In genomic region chr16:56728946-56729345, GRCh38 we compare ENCODE assay signal across 8 cellular contexts. TPM values are rescaled to one million over a fixed set of nuclear protein-coding genes. Genes with fewer than 3 reads are reported as not detected.
DNase-seq lines count a peak whose midpoint lies in the region; ATAC-seq and TF ChIP-seq lines count a peak whose summit lies in the region.
"Not testable (repeated sequence)": the region's sequence is repeated elsewhere in the genome, so short reads cannot be mapped to it uniquely, and the experiment has no call there.

No MANE protein-coding gene starts in this region.

- not testable (repeated sequence) for BruUV-seq in Caco-2 (replicated peaks; lab: Mats Ljungman, UMichigan)

- DNase-seq in Caco-2; Jurkat, Clone E6-1 (ENCODE audit: low read depth, low spot score); activated naive CD8-positive, alpha-beta T cell treated with anti-CD3 and anti-CD28 coated beads, Interleukin-2, amount 10 ng/mL, durations not matched to agents 7 days and 5 days; neural progenitor cell (ENCODE audit: low spot score): not testable (repeated sequence)
- peak; percentile 41 for DNase-seq in SK-MEL-5 (ENCODE audit: low read depth, low spot score)

- TF ChIP-seq CTCF in Caco-2 (IDR thresholded peaks at IDR 0.05; ENCODE audit: insufficient read depth in 1 of 2, low read depth in 1 of 2, low read length in 1 of 2, severe bottlenecking in 1 of 2, unreplicated experiment in 1 of 2); neural progenitor cell (IDR thresholded peaks at IDR 0.05): not testable (repeated sequence)

- H3K27ac Mint-ChIP-seq in Caco-2 (ENCODE audit: unreplicated experiment) (peak overlapping the region; percentile 65), neural progenitor cell (peak overlapping the region; percentile 31)
- peak overlapping the region; percentile 19 for H3K27ac Mint-ChIP-seq in activated naive CD8-positive, alpha-beta T cell treated with anti-CD3 and anti-CD28 coated beads, Interleukin-2, amount 10 ng/mL, durations not matched to agents 7 days and 5 days

- not testable (repeated sequence) for H3K4me1 ChIP-seq in Caco-2; endocrine pancreas (ENCODE audit: control insufficient read depth, insufficient read depth, low read length); iPS-18a (ENCODE audit: control insufficient read depth, low read depth, low read length); neural progenitor cell
- peaks cover 11% of the 10 kb centered on the region for H3K4me1 ChIP-seq in thymus (ENCODE audit: control insufficient read depth, insufficient read depth, low read length)

- peak overlapping the region; percentile 82 for H3K4me3 ChIP-seq in Caco-2 (ENCODE audit: low read depth, low read length)
- peak overlapping the region; percentile 96 for H3K4me3 ChIP-seq in Jurkat, Clone E6-1 (ENCODE audit: low read length)
- H3K4me3 ChIP-seq in endocrine pancreas (ENCODE audit: control insufficient read depth, insufficient read depth, low read length) = peak overlapping the region; percentile 68
- H3K4me3 ChIP-seq in iPS-18a (ENCODE audit: low read length) = peak overlapping the region; percentile 89
- H3K4me3 ChIP-seq in neural progenitor cell = peak overlapping the region; percentile 83
- peak overlapping the region; percentile 53 for H3K4me3 ChIP-seq in thymus (ENCODE audit: low read length)

- H3F3A ChIP-seq in neural progenitor cell (ENCODE audit: low read depth) = not testable (repeated sequence)

- H3K9ac ChIP-seq in endocrine pancreas (ENCODE audit: control insufficient read depth, insufficient read depth, low read length); neural progenitor cell: not testable (repeated sequence)
- peak overlapping the region; percentile 83 for H3K9ac ChIP-seq in iPS-18a (ENCODE audit: low read length)

- WGBS in thymus = 76% methylated on average over 5 of the region's 5 CpGs

- peak overlapping the region; percentile 99 for H3K4me2 ChIP-seq in neural progenitor cell

- H3K27me3 ChIP-seq in Caco-2 (replicated peaks; ENCODE audit: control insufficient read depth, insufficient read depth, low read length); endocrine pancreas (ENCODE audit: control insufficient read depth, insufficient read depth, low read length); iPS-18a (ENCODE audit: control insufficient read depth, insufficient read depth, low read length); neural progenitor cell; thymus (ENCODE audit: control insufficient read depth, insufficient read depth): not testable (repeated sequence)

- not testable (repeated sequence) for H2AFZ ChIP-seq in neural progenitor cell (replicated peaks)

- H3K9me3 Mint-ChIP-seq in Caco-2 (ENCODE audit: unreplicated experiment); activated naive CD8-positive, alpha-beta T cell treated with anti-CD3 and anti-CD28 coated beads, Interleukin-2, amount 10 ng/mL, durations not matched to agents 7 days and 5 days; neural progenitor cell: not testable (repeated sequence)

- H3K9me3 ChIP-seq in Caco-2; endocrine pancreas (ENCODE audit: control insufficient read depth, low read length); iPS-18a (ENCODE audit: control insufficient read depth, low read depth, low read length); neural progenitor cell (ENCODE audit: low read depth); thymus (ENCODE audit: control insufficient read depth): not testable (repeated sequence)

- H3K4me3 Mint-ChIP-seq in Caco-2 (ENCODE audit: unreplicated experiment); activated naive CD8-positive, alpha-beta T cell treated with anti-CD3 and anti-CD28 coated beads, Interleukin-2, amount 10 ng/mL, durations not matched to agents 7 days and 5 days: not testable (repeated sequence)
- peak overlapping the region; percentile 86 for H3K4me3 Mint-ChIP-seq in neural progenitor cell

- not testable (repeated sequence) for H3K36me3 ChIP-seq in Caco-2 (ENCODE audit: control insufficient read depth, insufficient read depth, low read length); endocrine pancreas (ENCODE audit: control insufficient read depth, insufficient read depth, low read length); iPS-18a (ENCODE audit: control insufficient read depth, low read depth, low read length); neural progenitor cell; thymus (ENCODE audit: control insufficient read depth, insufficient read depth)

- not testable (repeated sequence) for ATAC-seq in activated naive CD8-positive, alpha-beta T cell treated with anti-CD3 and anti-CD28 coated beads, Interleukin-2, amount 10 ng/mL, durations not matched to agents 7 days and 5 days (ENCODE audit: low read depth)

- H3K27ac ChIP-seq in iPS-18a (ENCODE audit: low read length); neural progenitor cell; thymus (ENCODE audit: low read depth): not testable (repeated sequence)

- POLR2A ChIA-PET in Caco-2 (lab: Charles Lee) = not testable (repeated sequence)
- POLR2A ChIA-PET in activated naive CD8-positive, alpha-beta T cell treated with anti-CD3 and anti-CD28 coated beads, Interleukin-2, amount 10 ng/mL, durations not matched to agents 7 days and 5 days (lab: Charles Lee) = interaction anchor here (0.9 to 1.5 kb wide), 2 partner anchors 20 to 125 kb away, joined by 3 to 5 read pairs; no protein-coding TSS in a partner anchor

- in situ Hi-C loops in SK-MEL-5 (cut with HindIII; ENCODE audit: low pct_unique_long_range_greater_than_20kb, low sequenced_read_pairs) = not testable (repeated sequence)

- intact Hi-C loops in Caco-2 (cut with micrococcal nuclease; ENCODE audit: unreplicated experiment) = loop anchor here (1.0 kb wide), 1 partner anchor 60 kb away; no protein-coding TSS in a partner anchor

- H3K27me3 Mint-ChIP-seq in Caco-2 (ENCODE audit: insufficient read depth, unreplicated experiment); activated naive CD8-positive, alpha-beta T cell treated with anti-CD3 and anti-CD28 coated beads, Interleukin-2, amount 10 ng/mL, durations not matched to agents 7 days and 5 days; neural progenitor cell (ENCODE audit: insufficient read depth, low read depth): not testable (repeated sequence)

- H3K36me3 Mint-ChIP-seq in Caco-2 (ENCODE audit: insufficient read depth, unreplicated experiment); activated naive CD8-positive, alpha-beta T cell treated with anti-CD3 and anti-CD28 coated beads, Interleukin-2, amount 10 ng/mL, durations not matched to agents 7 days and 5 days; neural progenitor cell: not testable (repeated sequence)

- H3K4me1 Mint-ChIP-seq in Caco-2 (ENCODE audit: low read depth, unreplicated experiment) = peaks cover 10% of the 10 kb centered on the region
- peaks cover 14% of the 10 kb centered on the region for H3K4me1 Mint-ChIP-seq in activated naive CD8-positive, alpha-beta T cell treated with anti-CD3 and anti-CD28 coated beads, Interleukin-2, amount 10 ng/mL, durations not matched to agents 7 days and 5 days
- H3K4me1 Mint-ChIP-seq in neural progenitor cell = peaks cover 17% of the 10 kb centered on the region

- CTCF ChIA-PET in Caco-2 (lab: Charles Lee) = not testable (repeated sequence)

- H3K79me2 ChIP-seq in neural progenitor cell (ENCODE audit: low read depth) = peaks cover 43% of the 10 kb centered on the region

- H4K20me1 ChIP-seq in neural progenitor cell (ENCODE audit: low read depth) = peaks cover 29% of the 10 kb centered on the region

RNA-seq across cellular contexts. Expression of gene NUP93, which starts 1.0 kb away (rescaled TPM):
- total RNA-seq in Caco-2 (2022) (148 and 149 TPM in 2 replicates), neural progenitor cell (ENCODE audit: low replicate concordance) (116 and 128 TPM in 2 replicates)
- 179 TPM for polyA plus RNA-seq in Jurkat, Clone E6-1 (2012; ENCODE audit: insufficient read depth, insufficient read length)
- total RNA-seq in SK-MEL-5 (2014; rRNA removed; shearing (Covaris generic)) = 132 and 134 TPM in 2 replicates
- 60.3 and 72.6 TPM in 2 replicates for polyA plus RNA-seq in SK-MEL-5 (2015; cell fraction: cytosol; rRNA removed)
- 132 and 144 TPM in 2 replicates for polyA plus RNA-seq in SK-MEL-5 (2015; cell fraction: nucleus; rRNA removed)
- 10 to 100 TPM; 89.5 to 92.5 TPM for total RNA-seq in activated naive CD8-positive, alpha-beta T cell treated with anti-CD3 and anti-CD28 coated beads, Interleukin-2, amount 10 ng/mL, durations not matched to agents 7 days and 5 days
- 58.3 TPM for polyA plus RNA-seq in thymus

RNA-seq across cellular contexts. Expression of gene MT1X, which starts 46.7 kb away (rescaled TPM):
- total RNA-seq in Caco-2 (2022) = 4.4 and 18.3 TPM in 2 replicates
- 114 TPM for polyA plus RNA-seq in Jurkat, Clone E6-1 (2012; ENCODE audit: insufficient read depth, insufficient read length)
- 17.2 and 17.8 TPM in 2 replicates for total RNA-seq in SK-MEL-5 (2014; rRNA removed; shearing (Covaris generic))
- 37.9 and 46.2 TPM in 2 replicates for polyA plus RNA-seq in SK-MEL-5 (2015; cell fraction: cytosol; rRNA removed)
- 2.9 and 3.6 TPM in 2 replicates for polyA plus RNA-seq in SK-MEL-5 (2015; cell fraction: nucleus; rRNA removed)
- 10 to 100 TPM; 35.0 to 35.4 TPM for total RNA-seq in activated naive CD8-positive, alpha-beta T cell treated with anti-CD3 and anti-CD28 coated beads, Interleukin-2, amount 10 ng/mL, durations not matched to agents 7 days and 5 days
- total RNA-seq in neural progenitor cell (ENCODE audit: low replicate concordance) = 4.4 TPM in 1 of 2 replicates, not detected in the other
- polyA plus RNA-seq in thymus = 3,725 TPM

RNA-seq across cellular contexts. Expression of gene MT1H, which starts 59.3 kb away (rescaled TPM):
- total RNA-seq in Caco-2 (2022) = not detected in 2 replicates
- not detected for polyA plus RNA-seq in Jurkat, Clone E6-1 (2012; ENCODE audit: insufficient read depth, insufficient read length)
- total RNA-seq in SK-MEL-5 (2014; rRNA removed; shearing (Covaris generic)) = not detected in 2 replicates
- polyA plus RNA-seq in SK-MEL-5 (2015; cell fraction: cytosol; rRNA removed) = not detected in 2 replicates
- not detected in 2 replicates for polyA plus RNA-seq in SK-MEL-5 (2015; cell fraction: nucleus; rRNA removed)
- not detected for total RNA-seq in activated naive CD8-positive, alpha-beta T cell treated with anti-CD3 and anti-CD28 coated beads, Interleukin-2, amount 10 ng/mL, durations not matched to agents 7 days and 5 days
- not detected in 2 replicates for total RNA-seq in neural progenitor cell (ENCODE audit: low replicate concordance)
- 50.7 TPM for polyA plus RNA-seq in thymus
